In genomic region chr10:71753091-71753959, GRCh38 we compare ENCODE assay signal across 11 cellular contexts. TPM values are rescaled to one million over a fixed set of nuclear protein-coding genes. Genes with fewer than 3 reads are reported as not detected.
DNase-seq lines count a peak whose midpoint lies in the region; ATAC-seq and TF ChIP-seq lines count a peak whose summit lies in the region.
"Had no signal": no experiment of that assay in that cellular context is flagged by ENCODE, and none has a peak within 500 bp of the region (broad histone marks: within the 10 kb centered on the region; RNA-seq: fewer than 3 reads in every experiment).

No MANE protein-coding gene starts in this region.

- H3K27me3 ChIP-seq in right atrium auricular region = no peaks in the 10 kb centered on the region

- DNase-seq in DMS53 (lab: John Stamatoyannopoulos, UW) (peak; percentile 40), DMS53 treated with DMSO at 0.1 percent for 48 hours (lab: John Stamatoyannopoulos, UW; ENCODE audit: unreplicated experiment) (no peak), UCSD-AML1 (lab: John Stamatoyannopoulos, UW; ENCODE audit: unreplicated experiment) (peak; percentile 82), right atrium auricular region (ENCODE audit: low spot score) (peak; percentile 79), superior temporal gyrus (ENCODE audit: extremely low spot score) (no peak), NCI-H2171 treated with DMSO at 0.1 percent for 48 hours (lab: John Stamatoyannopoulos, UW) (no peak)
- no peak for DNase-seq in stimulated activated naive B cell treated with anti-CD40 and anti-IgM and Interleukin-4, amounts not matched to agents 10 μg/mL and 1 μg/mL and 100 μg/mL, for 72 hours
- DNase-seq: activated CD8-positive, alpha-beta memory T cell treated with anti-CD3 and anti-CD28 coated beads, Interleukin-2, amount 50 U/mL, for 4 hours; NCI-H748 treated with DMSO at 0.1 percent for 48 hours had no signal

- no peaks in the 10 kb centered on the region for H3K9me3 ChIP-seq in right atrium auricular region

- peak overlapping the region; percentile 36 to 44 for H3K4me3 Mint-ChIP-seq in stimulated activated naive B cell treated with anti-CD40 and anti-IgM and Interleukin-4, amounts not matched to agents 10 μg/mL and 1 μg/mL and 100 μg/mL, for 72 hours

- no peaks in the 10 kb centered on the region for H3K27me3 Mint-ChIP-seq in stimulated activated naive B cell treated with anti-CD40 and anti-IgM and Interleukin-4, amounts not matched to agents 10 μg/mL and 1 μg/mL and 100 μg/mL, for 72 hours

- H3K27ac Mint-ChIP-seq in stimulated activated naive B cell treated with anti-CD40 and anti-IgM and Interleukin-4, amounts not matched to agents 10 μg/mL and 1 μg/mL and 100 μg/mL, for 72 hours = peak overlapping the region; percentile 21

- no peak overlapping the region for H3K4me3 ChIP-seq in right atrium auricular region

- peaks cover 73 to 87% of the 10 kb centered on the region in 2 donors for H3K4me1 Mint-ChIP-seq in stimulated activated naive B cell treated with anti-CD40 and anti-IgM and Interleukin-4, amounts not matched to agents 10 μg/mL and 1 μg/mL and 100 μg/mL, for 72 hours

- H3K27ac ChIP-seq in right atrium auricular region = peak overlapping the region in 1 of 2 donors; percentile 40
- H3K27ac ChIP-seq: 22Rv1 had no signal

- H3K9me3 Mint-ChIP-seq in stimulated activated naive B cell treated with anti-CD40 and anti-IgM and Interleukin-4, amounts not matched to agents 10 μg/mL and 1 μg/mL and 100 μg/mL, for 72 hours = no peaks in the 10 kb centered on the region

- TF ChIP-seq CTCF in right atrium auricular region (IDR thresholded peaks at IDR 0.05) = no peak

- ATAC-seq in stimulated activated naive B cell treated with anti-CD40 and anti-IgM and Interleukin-4, amounts not matched to agents 10 μg/mL and 1 μg/mL and 100 μg/mL, for 72 hours (replicated peaks) = no peak
- no peak for ATAC-seq in GM21717 (IDR thresholded peaks at IDR 0.05; ENCODE audit: unreplicated experiment)

- H3K4me1 ChIP-seq in right atrium auricular region = peaks cover 0 to 80% of the 10 kb centered on the region in 2 donors

- H3K36me3 ChIP-seq in right atrium auricular region = peaks cover 36% of the 10 kb centered on the region

- H3K36me3 Mint-ChIP-seq in stimulated activated naive B cell treated with anti-CD40 and anti-IgM and Interleukin-4, amounts not matched to agents 10 μg/mL and 1 μg/mL and 100 μg/mL, for 72 hours = peaks cover 0 to 13% of the 10 kb centered on the region in 2 donors

RNA-seq across cellular contexts. Expression of gene VSIR, which starts 20.0 kb away (rescaled TPM):
- total RNA-seq in right atrium auricular region = 10 to 100 TPM; 36.1 to 56.0 TPM

RNA-seq across cellular contexts. Expression of gene C10orf105, which starts 33.7 kb away (rescaled TPM):
- 1 to 10 TPM in 1 of 2 donors, not detected in 1; 1.3 TPM for total RNA-seq in right atrium auricular region

Comparison
In these comparisons a context has a peak if more than half of its experiments do, and no peak if none do; other contexts are left out.
1. DNase-seq: peak in DMS53 (single experiment), UCSD-AML1 (single experiment) and right atrium auricular region (single experiment); none in DMS53 treated with DMSO at 0.1 percent for 48 hours (single experiment), stimulated activated naive B cell treated with anti-CD40 and anti-IgM and Interleukin-4, amounts not matched to agents 10 μg/mL and 1 μg/mL and 100 μg/mL, for 72 hours (single experiment), superior temporal gyrus (single experiment) and NCI-H2171 treated with DMSO at 0.1 percent for 48 hours (single experiment).